In genomic region chr2:241309684-241310117, GRCh38 we compare ENCODE assay signal across 8 cellular contexts. TPM values are rescaled to one million over a fixed set of nuclear protein-coding genes. Genes with fewer than 3 reads are reported as not detected.
DNase-seq lines count a peak whose midpoint lies in the region; ATAC-seq and TF ChIP-seq lines count a peak whose summit lies in the region.

No MANE protein-coding gene starts in this region.

- TF ChIP-seq CTCF in WTC11 (IDR thresholded peaks at IDR 0.05): no peak
- TF ChIP-seq CTCF in choroid plexus epithelial cell (conservative IDR thresholded peaks at IDR 0.05; ENCODE audit: low read depth, low read length): no peak

- CTCF ChIA-PET in WTC11 (lab: Charles Lee): no interaction called here

- POLR2A ChIA-PET in WTC11 (lab: Charles Lee): no interaction called here

- ATAC-seq in GM18873 (IDR thresholded peaks at IDR 0.05; ENCODE audit: low FRiP score, unreplicated experiment): peak; percentile 40
- peak; percentile 33 for ATAC-seq in HG03439 (IDR thresholded peaks at IDR 0.05; ENCODE audit: unreplicated experiment)
- peak; percentile 16; the same call in 1 of the 2 replicates for ATAC-seq in WTC11

- H3K27ac Mint-ChIP-seq in WTC11: peak overlapping the region; percentile 41

- peaks cover 59% of the 10 kb centered on the region for H3K4me1 Mint-ChIP-seq in WTC11

- H3K9me3 Mint-ChIP-seq in WTC11: no peaks in the 10 kb centered on the region

- DNase-seq in WTC11 (ENCODE audit: low spot score) (no peak), choroid plexus epithelial cell (ENCODE audit: low read depth) (peak; percentile 54), cortex of kidney (lab: John Stamatoyannopoulos, UW) (no peak), NCI-H1930 (lab: John Stamatoyannopoulos, UW) (no peak), NCI-H748 (lab: John Stamatoyannopoulos, UW; ENCODE audit: unreplicated experiment) (no peak)
- DNase-seq in stimulated activated CD4-positive, alpha-beta T cell treated with anti-CD3 and anti-CD28 coated beads, Interleukin-12 subunit alpha, Interleukin-12 subunit beta, amount 100 ng/mL, for 4 hours: peak; percentile 55

- H3K4me3 ChIP-seq in choroid plexus epithelial cell (ENCODE audit: low read depth, low read length): no peak overlapping the region

- no peaks in the 10 kb centered on the region for H3K36me3 Mint-ChIP-seq in WTC11

- no peak overlapping the region for H3K4me3 Mint-ChIP-seq in WTC11

- H3K27me3 Mint-ChIP-seq in WTC11 (ENCODE audit: low read depth): no peaks in the 10 kb centered on the region

TF ChIP-seq in WTC11, 78 proteins besides CTCF, POLR2A, EP300 and RAD21:
- TF ChIP-seq IRF2 (CRISPR knock-in tag; IDR thresholded peaks at IDR 0.05; ENCODE audit: borderline replicate concordance, low read depth) (no peak), HMGXB4 (CRISPR knock-in tag; IDR thresholded peaks at IDR 0.05) (no peak)

RNA-seq across cellular contexts. Expression of gene HDLBP, which starts 5.8 kb away (rescaled TPM):
- total RNA-seq in WTC11 (2021): 330 to 368 TPM (median 346 TPM) in 3 replicates

RNA-seq across cellular contexts. Expression of gene SEPTIN2, which starts 6.0 kb away (rescaled TPM):
- total RNA-seq in WTC11 (2021): 347 to 354 TPM (median 353 TPM) in 3 replicates

RNA-seq across cellular contexts. Expression of gene FARP2, which starts 46.4 kb away (rescaled TPM):
- total RNA-seq in WTC11 (2021): 28.2 to 37.8 TPM (median 33.6 TPM) in 3 replicates

Comparison
In these comparisons a context has a peak if more than half of its experiments do, and no peak if none do; other contexts are left out.
1. DNase-seq: peak in choroid plexus epithelial cell (single experiment) and stimulated activated CD4-positive, alpha-beta T cell treated with anti-CD3 and anti-CD28 coated beads, Interleukin-12 subunit alpha, Interleukin-12 subunit beta, amount 100 ng/mL, for 4 hours (single experiment); none in WTC11 (single experiment), cortex of kidney (single experiment), NCI-H1930 (0 of 2) and NCI-H748 (single experiment).
2. Peak in every context shown above with its lines, with median percentiles within 50 percentile points of each other: ATAC-seq.